8 cellular contexts compared by ENCODE assay signal in genomic region chr21:25639922-25640670, GRCh38. TPM values are rescaled to one million over a fixed set of nuclear protein-coding genes. Genes with fewer than 3 reads are reported as not detected.
DNase-seq lines count a peak whose midpoint lies in the region; ATAC-seq and TF ChIP-seq lines count a peak whose summit lies in the region.

No MANE protein-coding gene starts in this region.

- peak overlapping the region; percentile 79 for H3K4me3 Mint-ChIP-seq in activated CD4-positive, alpha-beta T cell treated with anti-CD3 and anti-CD28 coated beads, Interleukin-2, amount 10 ng/mL, durations not matched to agents 24 days and 14 days
- peak overlapping the region; percentile 47 for H3K4me3 Mint-ChIP-seq in natural killer cell

- H3K27me3 Mint-ChIP-seq in activated CD4-positive, alpha-beta T cell treated with anti-CD3 and anti-CD28 coated beads, Interleukin-2, amount 10 ng/mL, durations not matched to agents 24 days and 14 days, result peaks cover 22% of the 10 kb centered on the region
- H3K27me3 Mint-ChIP-seq in natural killer cell (ENCODE audit: low read depth in 2 of 2), result peaks cover 44 to 64% of the 10 kb centered on the region in 2 donors

- H3K4me3 ChIP-seq in AG09309 (ENCODE audit: control insufficient read depth, low read depth, low read length), result peak overlapping the region; percentile 46
- peak overlapping the region; percentile 55 for H3K4me3 ChIP-seq in fibroblast of pulmonary artery (replicated peaks; ENCODE audit: low read depth, low read length)

- DNase-seq in AG09309 (ENCODE audit: low read depth) (no peak), fibroblast of pulmonary artery (ENCODE audit: low read depth) (no peak), natural killer cell (no peak), GM19240 (ENCODE audit: insufficient read length, low spot score) (no peak)
- DNase-seq in activated CD4-positive, alpha-beta T cell treated with anti-CD3 and anti-CD28 coated beads, Interleukin-2, amount 10 ng/mL, durations not matched to agents 24 days and 14 days, result peak; percentile 63

- no peak for TF ChIP-seq CTCF in AG09309 (IDR thresholded peaks at IDR 0.05; ENCODE audit: control insufficient read depth, insufficient read depth, low read depth, low read length, missing control alignments)
- TF ChIP-seq CTCF in fibroblast of pulmonary artery (IDR thresholded peaks at IDR 0.05; ENCODE audit: low read length, missing control alignments), result no peak
- no peak for TF ChIP-seq CTCF in natural killer cell (IDR thresholded peaks at IDR 0.05)

- no peak overlapping the region for H3K27ac Mint-ChIP-seq in activated CD4-positive, alpha-beta T cell treated with anti-CD3 and anti-CD28 coated beads, Interleukin-2, amount 10 ng/mL, durations not matched to agents 24 days and 14 days
- no peak overlapping the region for H3K27ac Mint-ChIP-seq in natural killer cell

- H3K9me3 Mint-ChIP-seq in activated CD4-positive, alpha-beta T cell treated with anti-CD3 and anti-CD28 coated beads, Interleukin-2, amount 10 ng/mL, durations not matched to agents 24 days and 14 days, result peaks cover 3% of the 10 kb centered on the region
- no peaks in the 10 kb centered on the region for H3K9me3 Mint-ChIP-seq in natural killer cell

- ATAC-seq in GM19035 (IDR thresholded peaks at IDR 0.05; ENCODE audit: unreplicated experiment) (peak; percentile 23), HG03378 (IDR thresholded peaks at IDR 0.05; ENCODE audit: unreplicated experiment) (peak; percentile 26), natural killer cell (peak in 2 of 3 donors; percentile 16 to 29), HG02610 (IDR thresholded peaks at IDR 0.05; ENCODE audit: unreplicated experiment) (no peak)

- H3K4me1 Mint-ChIP-seq in activated CD4-positive, alpha-beta T cell treated with anti-CD3 and anti-CD28 coated beads, Interleukin-2, amount 10 ng/mL, durations not matched to agents 24 days and 14 days, result peaks cover 25% of the 10 kb centered on the region
- peaks cover 14 to 22% of the 10 kb centered on the region in 2 donors for H3K4me1 Mint-ChIP-seq in natural killer cell

- no peaks in the 10 kb centered on the region for H3K36me3 Mint-ChIP-seq in activated CD4-positive, alpha-beta T cell treated with anti-CD3 and anti-CD28 coated beads, Interleukin-2, amount 10 ng/mL, durations not matched to agents 24 days and 14 days (ENCODE audit: low read depth)
- no peaks in the 10 kb centered on the region for H3K36me3 Mint-ChIP-seq in natural killer cell

- intact Hi-C loops in activated CD4-positive, alpha-beta T cell treated with anti-CD3 and anti-CD28 coated beads, Interleukin-2, amount 10 ng/mL, durations not matched to agents 24 days and 14 days (cut with micrococcal nuclease), result loop anchor here (1.0 kb wide), 1 partner anchor 32 kb away; no protein-coding TSS in a partner anchor
- intact Hi-C loops in natural killer cell (cut with micrococcal nuclease), result no loop called here

RNA-seq across cellular contexts. Expression of gene JAM2, which starts 1.0 kb away (rescaled TPM):
- total RNA-seq in activated CD4-positive, alpha-beta T cell treated with anti-CD3 and anti-CD28 coated beads, Interleukin-2, amount 10 ng/mL, durations not matched to agents 24 days and 14 days, result 0.33 and 0.36 TPM in 2 replicates
- total RNA-seq in natural killer cell, result under 1 TPM in 1 of 3 donors, not detected in 2; 0.09 TPM

RNA-seq across cellular contexts. Expression of gene MRPL39, which starts 32.8 kb away (rescaled TPM):
- total RNA-seq in activated CD4-positive, alpha-beta T cell treated with anti-CD3 and anti-CD28 coated beads, Interleukin-2, amount 10 ng/mL, durations not matched to agents 24 days and 14 days, result 63.2 and 66.0 TPM in 2 replicates
- 10 to 100 TPM; 10.8 to 12.8 (median 10.8) TPM for total RNA-seq in natural killer cell
